ENCODE assay signal across 6 cellular contexts in genomic region chr7:56474271-56474670, GRCh38.
"Had no signal": no experiment of that assay in that cellular context is flagged by ENCODE, and none has a peak within 500 bp of the region (broad histone marks: within the 10 kb centered on the region; RNA-seq: fewer than 3 reads in every experiment).

No MANE protein-coding gene starts in this region.

- H3K4me1 Mint-ChIP-seq: IgD-negative memory B cell had no signal

- H3K4me3 ChIP-seq: K562 had no signal

- DNase-seq: IMR-90, KBM-7 had no signal

- H3K27ac ChIP-seq: HL-60 had no signal

- ATAC-seq: HepG2, K562 had no signal

- H3K27me3 Mint-ChIP-seq: IgD-negative memory B cell had no signal

- H3K36me3 Mint-ChIP-seq: IgD-negative memory B cell had no signal

- H3K27ac Mint-ChIP-seq: IgD-negative memory B cell had no signal
